ENCODE assay signal across 8 cellular contexts in genomic region chr3:170689218-170689874, GRCh38.
DNase-seq lines count a peak whose midpoint lies in the region; ATAC-seq and TF ChIP-seq lines count a peak whose summit lies in the region.

No MANE protein-coding gene starts in this region.

- H3K27ac Mint-ChIP-seq in endodermal cell = peak overlapping the region; percentile 81
- no peak overlapping the region for H3K27ac Mint-ChIP-seq in activated T-helper 17 cell treated with anti-CD3 and anti-CD28 coated beads, Interleukin-2, amount 50 U/mL, for 72 hours

- TF ChIP-seq CTCF in endodermal cell (conservative IDR thresholded peaks at IDR 0.05) (no peak), parathyroid adenoma (IDR thresholded peaks at IDR 0.05) (no peak)

- H3K79me2 ChIP-seq in parathyroid adenoma = no peaks in the 10 kb centered on the region

- H2AFZ ChIP-seq in parathyroid adenoma = peak overlapping the region; percentile 34

- H3K4me3 Mint-ChIP-seq in endodermal cell = no peak overlapping the region
- no peak overlapping the region for H3K4me3 Mint-ChIP-seq in activated T-helper 17 cell treated with anti-CD3 and anti-CD28 coated beads, Interleukin-2, amount 50 U/mL, for 72 hours

- H3K9me3 ChIP-seq in endodermal cell (ENCODE audit: control insufficient read depth, low read length) (peaks cover 27% of the 10 kb centered on the region), parathyroid adenoma (ENCODE audit: control insufficient read depth, low read length) (no peaks in the 10 kb centered on the region)

- WGBS in endodermal cell (ENCODE audit: insufficient coverage in 1 of 2, insufficient read length in 1 of 2), 2 experiments = 87 to 89% methylated on average over 4 of the region's 4 CpGs

- H3K9me3 Mint-ChIP-seq in endodermal cell = peaks cover 6% of the 10 kb centered on the region
- no peaks in the 10 kb centered on the region for H3K9me3 Mint-ChIP-seq in activated T-helper 17 cell treated with anti-CD3 and anti-CD28 coated beads, Interleukin-2, amount 50 U/mL, for 72 hours

- H3K4me1 ChIP-seq in endodermal cell (ENCODE audit: control insufficient read depth, insufficient read depth, low read length) (no peaks in the 10 kb centered on the region), parathyroid adenoma (no peaks in the 10 kb centered on the region)

- ATAC-seq in activated T-helper 17 cell treated with anti-CD3 and anti-CD28 coated beads, Interleukin-2, amount 50 U/mL, for 72 hours (replicated peaks) = no peak

- peaks cover 19% of the 10 kb centered on the region for H3K36me3 Mint-ChIP-seq in endodermal cell (ENCODE audit: low read depth)
- no peaks in the 10 kb centered on the region for H3K36me3 Mint-ChIP-seq in activated T-helper 17 cell treated with anti-CD3 and anti-CD28 coated beads, Interleukin-2, amount 50 U/mL, for 72 hours (ENCODE audit: low read depth)

- H3K36me3 ChIP-seq in endodermal cell (ENCODE audit: control insufficient read depth, insufficient read depth, low read length) (no peaks in the 10 kb centered on the region), parathyroid adenoma (ENCODE audit: control insufficient read depth, insufficient read depth, low read length) (no peaks in the 10 kb centered on the region)

- no peaks in the 10 kb centered on the region for H3K27me3 ChIP-seq in endodermal cell (ENCODE audit: control insufficient read depth, insufficient read depth, low read length, poor library complexity, severe bottlenecking)
- no peaks in the 10 kb centered on the region for H3K27me3 ChIP-seq in parathyroid adenoma (ENCODE audit: control insufficient read depth, insufficient read depth, low read length)

- H3K9ac ChIP-seq in endodermal cell (ENCODE audit: extremely low read depth, low read length, poor library complexity, severe bottlenecking) = no peak overlapping the region
- H3K9ac ChIP-seq in parathyroid adenoma = no peak overlapping the region

- H3K27me3 Mint-ChIP-seq in endodermal cell (ENCODE audit: insufficient read depth) = peaks cover 2% of the 10 kb centered on the region
- H3K27me3 Mint-ChIP-seq in activated T-helper 17 cell treated with anti-CD3 and anti-CD28 coated beads, Interleukin-2, amount 50 U/mL, for 72 hours = peaks cover 7% of the 10 kb centered on the region

- no peak overlapping the region for H3K4me2 ChIP-seq in parathyroid adenoma (ENCODE audit: low read length)

- H3K4me1 Mint-ChIP-seq in endodermal cell = peaks cover 5% of the 10 kb centered on the region
- H3K4me1 Mint-ChIP-seq in activated T-helper 17 cell treated with anti-CD3 and anti-CD28 coated beads, Interleukin-2, amount 50 U/mL, for 72 hours = no peaks in the 10 kb centered on the region

- H3K4me3 ChIP-seq in endodermal cell (ENCODE audit: low read length) (peak overlapping the region; percentile 55), parathyroid adenoma (ENCODE audit: low read depth, low read length) (no peak overlapping the region)

- H3K27ac ChIP-seq in endodermal cell (ENCODE audit: low read depth, low read length) = no peak overlapping the region
- no peak overlapping the region for H3K27ac ChIP-seq in parathyroid adenoma

- DNase-seq in Daoy (ENCODE audit: low read depth) (peak; percentile 67), NCI-H345 (lab: John Stamatoyannopoulos, UW) (peak; percentile 45), endodermal cell (peak; percentile 87), hippocampal formation (lab: John Stamatoyannopoulos, UW) (no peak), Kasumi-1 (lab: John Stamatoyannopoulos, UW) (no peak), NCI-H2227 (lab: John Stamatoyannopoulos, UW; ENCODE audit: unreplicated experiment) (no peak)

Comparison
In these comparisons a context has a peak if more than half of its experiments do, and no peak if none do; other contexts are left out.
1. DNase-seq: peak in Daoy (single experiment), NCI-H345 (single experiment) and endodermal cell (single experiment); none in hippocampal formation (0 of 2), Kasumi-1 (0 of 2) and NCI-H2227 (single experiment).